Comparison of ENCODE assay signal across 19 cellular contexts in genomic region chr3:182235504-182235903, GRCh38.
"Had no signal": no experiment of that assay in that cellular context is flagged by ENCODE, and none has a peak within 500 bp of the region (broad histone marks: within the 10 kb centered on the region; RNA-seq: fewer than 3 reads in every experiment).

No MANE protein-coding gene starts in this region.

- H3K9me3 ChIP-seq: body of pancreas, sigmoid colon, vagina had no signal

- DNase-seq: activated B cell treated with CpG ODN at 0.5 μM for 24 hours; activated CD4-positive, alpha-beta T cell treated with anti-CD3 and anti-CD28 coated beads for 4 hours; activated CD8-positive, alpha-beta T cell treated with anti-CD3 and anti-CD28 coated beads for 36 hours; activated naive CD4-positive, alpha-beta T cell; activated naive CD8-positive, alpha-beta T cell treated with anti-CD3 and anti-CD28 coated beads for 36 hours; activated T-cell treated with anti-CD3 and anti-CD28 coated beads, Interleukin-2, amount 50 U/mL, for 1 hour; amniotic stem cell; body of pancreas; cortex of kidney; effector CD8-positive, alpha-beta T cell; glutamatergic neuron; islet precursor cell; sigmoid colon; stimulated activated CD4-positive, alpha-beta T cell treated with anti-CD3 and anti-CD28 coated beads, Interleukin-4, amount 100 ng/mL, for 4 hours; stimulated activated naive B cell treated with anti-CD40 and anti-IgM and Interleukin-4, amounts not matched to agents 10 μg/mL and 1 μg/mL and 100 μg/mL, for 72 hours; T-helper 1 cell; T-helper 9 cell had no signal

- H3K27me3 ChIP-seq: body of pancreas, sigmoid colon, vagina had no signal

- H3K4me3 ChIP-seq: body of pancreas, lung, sigmoid colon, vagina had no signal

- H3K27ac ChIP-seq: body of pancreas, vagina had no signal

- H3K4me1 ChIP-seq: body of pancreas, sigmoid colon, vagina had no signal

- H3K36me3 ChIP-seq: sigmoid colon, vagina had no signal
